Comparison of ENCODE assay signal across 14 cellular contexts in genomic region chr10:114359953-114360345, GRCh38. TPM values are rescaled to one million over a fixed set of nuclear protein-coding genes. Genes with fewer than 3 reads are reported as not detected.
DNase-seq lines count a peak whose midpoint lies in the region; FAIRE-seq and TF ChIP-seq lines count a peak whose summit lies in the region.
"Had no signal": no experiment of that assay in that cellular context is flagged by ENCODE, and none has a peak within 500 bp of the region (broad histone marks: within the 10 kb centered on the region; RNA-seq: fewer than 3 reads in every experiment).

No MANE protein-coding gene starts in this region.

- H3K27ac ChIP-seq in keratinocyte (ENCODE audit: control insufficient read depth, insufficient read depth, low read length) (no peak overlapping the region), trophoblast cell (ENCODE audit: low read depth, low read length) (peak overlapping the region; percentile 11)

- no CpG with 5 or more reads among the region's 2 CpGs for WGBS in trophoblast cell (ENCODE audit: extremely low coverage, insufficient coverage, insufficient read length)

- H3K9me3 ChIP-seq in keratinocyte (ENCODE audit: control insufficient read depth, low read depth, low read length) = no peaks in the 10 kb centered on the region
- H3K9me3 ChIP-seq in trophoblast cell (ENCODE audit: insufficient read depth, low read depth, low read length) = no peaks in the 10 kb centered on the region
- H3K9me3 ChIP-seq: BE2C had no signal

- peak overlapping the region; percentile 68 for H2BK120ac ChIP-seq in trophoblast cell (ENCODE audit: insufficient read depth, low read length, poor library complexity)

- H2AK5ac ChIP-seq in trophoblast cell (ENCODE audit: low read length) = no peak overlapping the region

- FAIRE-seq in keratinocyte (lab: Jason Lieb, UNC) = peak; percentile 26
- FAIRE-seq: HepG2 had no signal

- no peaks in the 10 kb centered on the region for H3K27me3 ChIP-seq in keratinocyte (ENCODE audit: control insufficient read depth, extremely low read depth, insufficient read depth, low read length)
- no peaks in the 10 kb centered on the region for H3K27me3 ChIP-seq in trophoblast cell (ENCODE audit: insufficient read depth, low read length)
- H3K27me3 ChIP-seq: BE2C had no signal

- H3K79me2 ChIP-seq in keratinocyte (ENCODE audit: control insufficient read depth, insufficient read depth, low read length) = peaks cover 29% of the 10 kb centered on the region
- peaks cover 11% of the 10 kb centered on the region for H3K79me2 ChIP-seq in trophoblast cell (ENCODE audit: control insufficient read depth, insufficient read depth, low read length, poor library complexity)

- no peak overlapping the region for H3K4me3 ChIP-seq in keratinocyte (ENCODE audit: control insufficient read depth in 2 of 3, extremely low read depth in 1 of 3, insufficient read depth in 2 of 3, low read depth in 1 of 3, low read length in 3 of 3)
- no peak overlapping the region for H3K4me3 ChIP-seq in trophoblast cell (ENCODE audit: low read depth, low read length)

- dilution Hi-C loops in keratinocyte (cut with MboI; ENCODE audit: extremely low pct_ligation_motif_present, low sequenced_read_pairs) = no loop called here

- H3K4me2 ChIP-seq in keratinocyte (ENCODE audit: control insufficient read depth, extremely low read depth, insufficient read depth, low read depth, low read length) = no peak overlapping the region
- H3K4me2 ChIP-seq in trophoblast cell (ENCODE audit: low read length) = no peak overlapping the region

- no peak for TF ChIP-seq CTCF in keratinocyte (optimal IDR thresholded peaks at IDR 0.05 in 1 of 3, IDR thresholded peaks at IDR 0.05 in 1 of 3, conservative IDR thresholded peaks at IDR 0.05 in 1 of 3; ENCODE audit: extremely low read depth in 1 of 3, insufficient read depth in 2 of 3, low read length in 3 of 3)

- no peak overlapping the region for H3K18ac ChIP-seq in trophoblast cell (ENCODE audit: low read length)

- no peak overlapping the region for H3K23ac ChIP-seq in trophoblast cell (ENCODE audit: low read length)

- DNase-seq in cerebellar cortex (ENCODE audit: low spot score) = peak; percentile 85
- no peak for DNase-seq in keratinocyte (ENCODE audit: low read depth, low spot score)
- no peak for DNase-seq in trophoblast cell
- no peak for DNase-seq in NCI-H187 treated with DMSO at 0.1 percent for 48 hours (lab: John Stamatoyannopoulos, UW)
- no peak for DNase-seq in OCI-M1 (lab: John Stamatoyannopoulos, UW)
- DNase-seq in stimulated activated CD4-positive, alpha-beta T cell treated with anti-CD3 and anti-CD28 coated beads, Interleukin-4, amount 100 ng/mL, for 1 hour = no peak
- DNase-seq: BE2C; CD4-positive, alpha-beta T cell; DMS153; DMS79; GF-D8; GOT3; H9 had no signal

- no peak overlapping the region for H4K91ac ChIP-seq in trophoblast cell (ENCODE audit: low read depth, low read length)

- peak overlapping the region; percentile 6 for H3K14ac ChIP-seq in trophoblast cell (ENCODE audit: low read length)

- H3K79me1 ChIP-seq in trophoblast cell (ENCODE audit: low read length) = peaks cover 30% of the 10 kb centered on the region

- H3K4me1 ChIP-seq in keratinocyte (ENCODE audit: control insufficient read depth, extremely low read depth, insufficient read depth, low read length) (peaks cover 13% of the 10 kb centered on the region), trophoblast cell (ENCODE audit: control insufficient read depth in 1 of 2, insufficient read depth in 2 of 2, low read length in 2 of 2) (peaks cover 24 to 26% of the 10 kb centered on the region in 2 experiments)
- H3K4me1 ChIP-seq: BE2C had no signal

- H3K9ac ChIP-seq in keratinocyte (ENCODE audit: control insufficient read depth, extremely low read depth, insufficient read depth, low read length) (no peak overlapping the region), trophoblast cell (ENCODE audit: low read length) (no peak overlapping the region)

- H2AFZ ChIP-seq in keratinocyte (ENCODE audit: control insufficient read depth, low read length) = no peak overlapping the region
- no peak overlapping the region for H2AFZ ChIP-seq in trophoblast cell (ENCODE audit: insufficient read depth, low read length, poor library complexity)

- no peak overlapping the region for H4K12ac ChIP-seq in trophoblast cell (ENCODE audit: low read depth, low read length)

- H2BK5ac ChIP-seq in trophoblast cell (ENCODE audit: low read depth, low read length, poor library complexity) = peak overlapping the region; percentile 30

- H3K36me3 ChIP-seq in keratinocyte (ENCODE audit: control insufficient read depth in 2 of 2, extremely low read depth in 1 of 2, insufficient read depth in 2 of 2, low read length in 2 of 2) (peaks cover 4 to 10% of the 10 kb centered on the region in 2 experiments), trophoblast cell (ENCODE audit: control insufficient read depth in 1 of 2, insufficient read depth in 2 of 2, low read length in 2 of 2) (peaks cover 3% of the 10 kb centered on the region in 2 experiments)
- H3K36me3 ChIP-seq: BE2C had no signal

- H3K4ac ChIP-seq in trophoblast cell (ENCODE audit: low read depth, low read length) = peak overlapping the region; percentile 73

- H3K9me1 ChIP-seq in keratinocyte (ENCODE audit: control insufficient read depth, extremely low read depth, insufficient read depth, low read length) = no peaks in the 10 kb centered on the region

- no peak overlapping the region for H4K8ac ChIP-seq in trophoblast cell (ENCODE audit: low read depth, low read length)

- no peaks in the 10 kb centered on the region for H4K20me1 ChIP-seq in keratinocyte (ENCODE audit: control insufficient read depth, extremely low read depth, insufficient read depth, low read length)

- H2BK12ac ChIP-seq in trophoblast cell (ENCODE audit: low read length) = no peak overlapping the region

RNA-seq across cellular contexts. Expression of gene AFAP1L2, which starts 44.4 kb away (rescaled TPM):
- polyA plus RNA-seq in keratinocyte = 36.8 to 52.5 TPM (median 40.4 TPM) in 3 replicates
- 20.8 TPM for polyA plus RNA-seq in keratinocyte (2011; ENCODE audit: low read depth)
- polyA plus RNA-seq in keratinocyte (2011; cell fraction: cytosol; rRNA removed) = 29.7 and 35.5 TPM in 2 replicates
- 69.0 and 69.2 TPM in 2 replicates for polyA plus RNA-seq in keratinocyte (2011; cell fraction: nucleus; rRNA removed)
- 13.0 and 44.6 TPM in 2 replicates for polyA plus RNA-seq in keratinocyte (2012; ENCODE audit: low replicate concordance)
- 49.9 to 74.0 TPM (median 61.2 TPM) in 3 replicates for polyA minus RNA-seq in keratinocyte
- 44.5 TPM for polyA minus RNA-seq in keratinocyte (2011; cell fraction: cytosol; rRNA and poly(A)+ RNA removed)
- polyA minus RNA-seq in keratinocyte (2011; cell fraction: nucleus; rRNA and poly(A)+ RNA removed) = 47.1 and 58.1 TPM in 2 replicates
- 41.9 and 43.1 TPM in 2 replicates for polyA plus RNA-seq in trophoblast cell (2013)
- polyA plus RNA-seq: HepG2 had no signal
